Comparison of ENCODE assay signal across 8 cellular contexts in genomic region chr1:243421784-243422183, GRCh38.
DNase-seq lines count a peak whose midpoint lies in the region; ATAC-seq, FAIRE-seq and TF ChIP-seq lines count a peak whose summit lies in the region.

No MANE protein-coding gene starts in this region.

- POLR2A ChIA-PET in Caco-2 (lab: Charles Lee) = no interaction called here
- POLR2A ChIA-PET in K562 (lab: Yijun Ruan, JAX) = interaction anchor here (0.9 to 1.2 kb wide), 2 partner anchors 8 to 18 kb away, joined by 3 to 4 read pairs; no protein-coding TSS in a partner anchor

- TF ChIP-seq CTCF in Caco-2 (IDR thresholded peaks at IDR 0.05; ENCODE audit: insufficient read depth in 1 of 2, low read depth in 1 of 2, low read length in 1 of 2, severe bottlenecking in 1 of 2, unreplicated experiment in 1 of 2) (no peak), K562 (IDR thresholded peaks at IDR 0.05 in 2 of 3, conservative IDR thresholded peaks at IDR 0.05 in 1 of 3; ENCODE audit: insufficient read depth in 2 of 3, low read depth in 1 of 3, low read length in 3 of 3) (no peak), stomach (IDR thresholded peaks at IDR 0.05) (no peak)

- DNase-seq in Caco-2 (no peak), Karpas-422 (peak; percentile 28), SW480 (ENCODE audit: low spot score) (peak; percentile 91), K562 (ENCODE audit: extremely low read depth in 1 of 4, low spot score in 3 of 4) (peak in 2 of 4 experiments; percentile 58 to 71), midbrain (lab: John Stamatoyannopoulos, UW) (peak; percentile 56), stomach (peak; percentile 67), HCEC 1CT (no peak)

- H3K79me2 ChIP-seq in Karpas-422 (ENCODE audit: low read length) = no peaks in the 10 kb centered on the region
- H3K79me2 ChIP-seq in K562 (ENCODE audit: control insufficient read depth, insufficient read depth, low read length) = no peaks in the 10 kb centered on the region

- intact Hi-C loops in Caco-2 (cut with micrococcal nuclease; ENCODE audit: unreplicated experiment) (no loop called here), K562 (cut with micrococcal nuclease) (no loop called here), stomach (cut with DNase I; ENCODE audit: low total_unique reads) (no loop called here)

- WGBS in K562 (ENCODE audit: insufficient coverage, low coverage, missing lambda C conversion rate) = 4% methylated on average over 6 of the region's 6 CpGs
- 9 to 24% (median 12%) methylated on average over 6 of the region's 6 CpGs for WGBS in stomach, 5 donors

- H3K27me3 Mint-ChIP-seq in Caco-2 (ENCODE audit: insufficient read depth, unreplicated experiment) = no peaks in the 10 kb centered on the region

- H3K36me3 Mint-ChIP-seq in Caco-2 (ENCODE audit: insufficient read depth, unreplicated experiment) = no peaks in the 10 kb centered on the region

- CTCF ChIA-PET in Caco-2 (lab: Charles Lee) (no interaction called here), K562 (lab: Yijun Ruan, JAX; ENCODE audit: low intra/inter-chr PET ratio) (no interaction called here)

- ATAC-seq in GM21390 (IDR thresholded peaks at IDR 0.05; ENCODE audit: unreplicated experiment) (peak; percentile 93), K562 (peak; percentile 100)

- H3K27ac ChIP-seq in Karpas-422 (ENCODE audit: low read length) = no peak overlapping the region
- no peak overlapping the region for H3K27ac ChIP-seq in K562 (ENCODE audit: extremely low read depth, low read depth, low read length)
- H3K27ac ChIP-seq in stomach = peak overlapping the region in 4 of 5 donors; percentile 41 to 62 (median 58)

- H3K9me1 ChIP-seq in K562 (ENCODE audit: control insufficient read depth, insufficient read depth, low read length) = no peaks in the 10 kb centered on the region

- H3K4me1 ChIP-seq in Caco-2 = no peaks in the 10 kb centered on the region
- no peaks in the 10 kb centered on the region for H3K4me1 ChIP-seq in Karpas-422 (ENCODE audit: low read length)
- peaks cover 0 to 10% of the 10 kb centered on the region in 2 experiments; a peak in 2 of 5 replicates for H3K4me1 ChIP-seq in K562 (replicated peaks in 1 of 2; ENCODE audit: control insufficient read depth in 2 of 2, insufficient read depth in 2 of 2, low read length in 2 of 2)
- peaks cover 0 to 22% (median 11%) of the 10 kb centered on the region in 4 donors for H3K4me1 ChIP-seq in stomach

- no peak overlapping the region for H3K27ac Mint-ChIP-seq in Caco-2 (ENCODE audit: unreplicated experiment)

- no peaks in the 10 kb centered on the region for H3K27me3 ChIP-seq in Caco-2 (replicated peaks; ENCODE audit: control insufficient read depth, insufficient read depth, low read length)
- H3K27me3 ChIP-seq in Karpas-422 (ENCODE audit: low read length) = no peaks in the 10 kb centered on the region
- no peaks in the 10 kb centered on the region for H3K27me3 ChIP-seq in K562 (ENCODE audit: control insufficient read depth in 2 of 2, insufficient read depth in 2 of 2, low read length in 2 of 2)
- H3K27me3 ChIP-seq in stomach = no peaks in the 10 kb centered on the region

- TF ChIP-seq EP300 in K562 (IDR thresholded peaks at IDR 0.05; ENCODE audit: low read length) (peak; percentile 53; the same call in 1 of the 2 replicates), stomach (IDR thresholded peaks at IDR 0.05) (no peak)

- H3K9me3 ChIP-seq in Caco-2 = no peaks in the 10 kb centered on the region
- H3K9me3 ChIP-seq in Karpas-422 (ENCODE audit: low read length) = no peaks in the 10 kb centered on the region
- no peaks in the 10 kb centered on the region for H3K9me3 ChIP-seq in K562 (replicated peaks; ENCODE audit: control insufficient read depth, insufficient read depth, low read depth, low read length)
- H3K9me3 ChIP-seq in stomach = no peaks in the 10 kb centered on the region

- H3K9me3 Mint-ChIP-seq in Caco-2 (ENCODE audit: unreplicated experiment) = no peaks in the 10 kb centered on the region

- no peak for TF ChIP-seq RAD21 in K562 (CRISPR knock-in tag; conservative IDR thresholded peaks at IDR 0.05 in 1 of 2, IDR thresholded peaks at IDR 0.05 in 1 of 2)

- H3K36me3 ChIP-seq in Caco-2 (ENCODE audit: control insufficient read depth, insufficient read depth, low read length) = no peaks in the 10 kb centered on the region
- no peaks in the 10 kb centered on the region for H3K36me3 ChIP-seq in Karpas-422 (ENCODE audit: insufficient read depth, low read length)
- no peaks in the 10 kb centered on the region for H3K36me3 ChIP-seq in K562 (ENCODE audit: control insufficient read depth, insufficient read depth, low read length)
- H3K36me3 ChIP-seq in stomach = peaks cover 0 to 20% (median 12%) of the 10 kb centered on the region in 4 donors

- H3K4me2 ChIP-seq in Karpas-422 (ENCODE audit: low read depth, low read length, poor library complexity, severe bottlenecking) (no peak overlapping the region), K562 (ENCODE audit: insufficient read depth, low read length) (no peak overlapping the region)

- H3K9ac ChIP-seq in Karpas-422 (ENCODE audit: low read length) = no peak overlapping the region
- no peak overlapping the region for H3K9ac ChIP-seq in K562 (ENCODE audit: insufficient read depth in 1 of 2, low read depth in 2 of 2, low read length in 2 of 2)

- FAIRE-seq in K562 (lab: Jason Lieb, UNC) = peak; percentile 74

- H4K20me1 ChIP-seq in Karpas-422 (ENCODE audit: insufficient read depth, low read depth, low read length) = no peaks in the 10 kb centered on the region
- no peaks in the 10 kb centered on the region; the same call in 1 of the 2 replicates for H4K20me1 ChIP-seq in K562 (replicated peaks; ENCODE audit: control insufficient read depth, insufficient read depth, low read length)

- H3K4me3 ChIP-seq in Caco-2 (ENCODE audit: low read depth, low read length) (peak overlapping the region; percentile 30), Karpas-422 (ENCODE audit: low read length) (no peak overlapping the region), K562 (no peak overlapping the region), stomach (peak overlapping the region in 3 of 4 donors; percentile 7 to 32 (median 26))

- H3K4me1 Mint-ChIP-seq in Caco-2 (ENCODE audit: low read depth, unreplicated experiment) = no peaks in the 10 kb centered on the region

- H2AFZ ChIP-seq in Karpas-422 (ENCODE audit: low read length) (no peak overlapping the region), K562 (ENCODE audit: low read depth, low read length) (no peak overlapping the region)

- no peaks in the 10 kb centered on the region for H3K9me2 ChIP-seq in Karpas-422 (replicated peaks; ENCODE audit: insufficient read depth, low read length)

- peak overlapping the region; percentile 51 for H3K4me3 Mint-ChIP-seq in Caco-2 (ENCODE audit: unreplicated experiment)

- BruUV-seq in Caco-2 (replicated peaks; lab: Mats Ljungman, UMichigan) (no TSS peak), K562 (replicated peaks; lab: Mats Ljungman, UMichigan) (no TSS peak)

- in situ Hi-C loops in K562 (cut with MboI) = no loop called here

- TF ChIP-seq POLR2A in K562 (conservative IDR thresholded peaks at IDR 0.05) (no peak), stomach (IDR thresholded peaks at IDR 0.05) (no peak)

TF ChIP-seq in K562, 482 proteins besides CTCF, POLR2A, EP300 and RAD21 (continues in another document):
- TF ChIP-seq C11orf30 (IDR thresholded peaks at IDR 0.05; ENCODE audit: low read depth) = peak; percentile 89
- no peak for TF ChIP-seq ZNF354B (CRISPR knock-in tag; IDR thresholded peaks at IDR 0.05)
- no peak for TF ChIP-seq KLF10 (CRISPR knock-in tag; IDR thresholded peaks at IDR 0.05)
- TF ChIP-seq SOX6 (IDR thresholded peaks at IDR 0.05) = 0 out of 2 replicates have a peak, but pooled peaks have one; percentile 44
- 0 out of 2 replicates have a peak, but pooled peaks have one; percentile 34 for TF ChIP-seq ATF7 (IDR thresholded peaks at IDR 0.05)
- no peak for TF ChIP-seq BDP1 (IDR thresholded peaks at IDR 0.05; ENCODE audit: insufficient read depth, insufficient read length)
- TF ChIP-seq ZBTB8A (IDR thresholded peaks at IDR 0.05; ENCODE audit: partially characterized antibody) = no peak
- no peak for TF ChIP-seq ATF4 (CRISPR knock-in tag; IDR thresholded peaks at IDR 0.05)
- 0 out of 2 replicates have a peak, but pooled peaks have one; percentile 33 for TF ChIP-seq BRD4 (IDR thresholded peaks at IDR 0.05)
- TF ChIP-seq SRSF9 (IDR thresholded peaks at IDR 0.05; ENCODE audit: borderline replicate concordance, low read depth, low read length) = no peak
- peak; percentile 60 for TF ChIP-seq DPF2 (IDR thresholded peaks at IDR 0.05)
- peak; percentile 72 to 98; a peak in 3 of 4 replicates for TF ChIP-seq RCOR1 (IDR thresholded peaks at IDR 0.05; ENCODE audit: borderline replicate concordance in 1 of 2, low read depth in 2 of 2, low read length in 2 of 2)
- no peak for TF ChIP-seq KAT2B (IDR thresholded peaks at IDR 0.05; ENCODE audit: low read depth, low read length)
- peak in 1 of 2 experiments; percentile 83; a peak in 1 of 4 replicates for TF ChIP-seq MLLT1 (IDR thresholded peaks at IDR 0.05)
- TF ChIP-seq THRAP3 (IDR thresholded peaks at IDR 0.05; ENCODE audit: borderline replicate concordance) = no peak
- peak; percentile 78 for TF ChIP-seq CBFA2T3 (IDR thresholded peaks at IDR 0.05)
- peak; percentile 54 for TF ChIP-seq BHLHE40 (IDR thresholded peaks at IDR 0.05; ENCODE audit: low read length)
- no peak for TF ChIP-seq MIER1 (IDR thresholded peaks at IDR 0.05; ENCODE audit: low read depth)
- peak; percentile 66 for TF ChIP-seq ARID1B (IDR thresholded peaks at IDR 0.05)
- no peak for TF ChIP-seq ZFPM2 (CRISPR knock-in tag; IDR thresholded peaks at IDR 0.05)
- TF ChIP-seq ADNP (tag; IDR thresholded peaks at IDR 0.05) = no peak

Comparison
In these comparisons a context has a peak if more than half of its experiments do, and no peak if none do; other contexts are left out.
1. DNase-seq: peak in Karpas-422 (single experiment), SW480 (single experiment), midbrain (single experiment) and stomach (single experiment); none in Caco-2 (0 of 2) and HCEC 1CT (single experiment).
2. H3K4me3 ChIP-seq: peak in Caco-2 (single experiment) and stomach (3 of 4); none in Karpas-422 (single experiment) and K562 (single experiment).
3. H3K27ac ChIP-seq: peak in stomach (4 of 5); none in Karpas-422 (single experiment) and K562 (single experiment).